ENCODE assay signal across 8 cellular contexts in the genomic region with DNA sequence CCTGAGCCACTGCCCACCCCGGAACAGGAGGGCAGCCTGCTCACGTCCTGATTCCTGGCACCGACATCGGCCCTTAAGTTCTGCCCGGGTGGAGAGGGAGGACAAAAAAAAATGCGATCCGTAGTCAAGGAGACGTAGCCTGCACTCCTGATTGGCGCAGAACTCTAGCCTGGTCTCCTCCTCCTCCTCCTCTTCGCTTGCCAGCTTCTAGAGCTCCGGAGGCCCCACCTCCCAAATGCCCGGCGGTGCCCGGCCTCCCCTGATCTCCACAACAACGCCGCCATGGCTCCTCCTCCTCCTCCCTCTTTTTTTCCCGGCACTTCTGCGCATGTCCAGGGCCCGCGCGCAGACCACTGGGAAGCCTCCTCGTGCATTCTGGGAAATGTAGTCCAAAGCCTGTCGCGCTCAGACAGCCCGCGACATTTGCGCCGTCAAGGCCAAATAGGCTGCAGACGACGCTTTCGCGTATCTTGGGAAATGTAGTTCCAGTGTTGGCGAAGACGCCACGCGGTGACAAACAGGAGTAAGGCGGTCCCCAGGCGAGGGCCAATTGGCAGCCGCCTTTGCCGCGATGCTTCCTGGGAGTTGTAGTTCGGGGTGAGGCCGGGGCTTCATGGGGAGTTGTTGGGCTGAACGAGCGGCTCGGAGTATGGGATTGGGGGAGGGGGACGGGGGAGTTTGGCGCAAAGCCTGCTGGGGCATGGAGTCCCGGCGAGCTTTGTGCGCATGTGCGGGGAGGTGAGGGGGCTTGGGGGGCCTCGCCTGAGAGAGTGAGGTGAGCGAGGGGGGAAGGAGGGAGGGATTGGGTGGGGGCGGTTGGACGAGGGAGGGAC. TPM values are rescaled to one million over a fixed set of nuclear protein-coding genes. Genes with fewer than 3 reads are reported as not detected.
DNase-seq lines count a peak whose midpoint lies in the region; TF ChIP-seq lines count a peak whose summit lies in the region.

A gene (plus strand): TSS at position 705 of the 833 bp plus-strand sequence. CDS start 5,625 bp downstream, outside the sequence.

- H3K9me3 Mint-ChIP-seq in H9, result 0 out of 5 replicates have a peak, but pooled peaks cover 0 to 2% of the 10 kb centered on the region in 2 experiments
- H3K9me3 Mint-ChIP-seq in nephron, result no peaks in the 10 kb centered on the region
- H3K9me3 Mint-ChIP-seq in stimulated activated naive CD8-positive, alpha-beta T cell treated with anti-CD3 and anti-CD28 coated beads, Interleukin-15, Interleukin-2, amounts not matched to agents 100 ng/mL and 50 ng/mL, for 24 hours, result no peaks in the 10 kb centered on the region

- no peak within 1 kb of the TSS for H3K23ac ChIP-seq in H9 (ENCODE audit: insufficient read length, low read depth, low read length)

- peak; percentile 98 for DNase-seq in ELR (ENCODE audit: low read depth)
- DNase-seq in H9, result peak; percentile 99
- DNase-seq in MG63, result peak; percentile 99
- peak; percentile 93 for DNase-seq in SIG-M5 (lab: John Stamatoyannopoulos, UW)
- peak; percentile 96 for DNase-seq in activated gamma-delta T cell (lab: John Stamatoyannopoulos, UW)
- DNase-seq in fibroblast of the aortic adventitia (ENCODE audit: low read depth), result peak; percentile 99

- no peaks in the 10 kb centered on the region; the same call in 1 of the 2 replicates for H3K36me3 ChIP-seq in MG63

- peak within 1 kb of the TSS; percentile 88 for H3K4me2 ChIP-seq in H9 (ENCODE audit: insufficient read depth, insufficient read length, low read length)

- H2AFZ ChIP-seq in H9 (ENCODE audit: low read length), result no peak within 1 kb of the TSS

- H3K4me1 Mint-ChIP-seq in H9 (peaks cover 31% of the 10 kb centered on the region in 2 experiments), nephron (peaks cover 41% of the 10 kb centered on the region)
- H3K4me1 Mint-ChIP-seq in stimulated activated naive CD8-positive, alpha-beta T cell treated with anti-CD3 and anti-CD28 coated beads, Interleukin-15, Interleukin-2, amounts not matched to agents 100 ng/mL and 50 ng/mL, for 24 hours (ENCODE audit: low read depth), result peaks cover 27% of the 10 kb centered on the region

- H3K27me3 Mint-ChIP-seq in H9 (ENCODE audit: low read depth) (no peaks in the 10 kb centered on the region), nephron (ENCODE audit: low read depth) (peaks cover 4% of the 10 kb centered on the region)
- no peaks in the 10 kb centered on the region for H3K27me3 Mint-ChIP-seq in stimulated activated naive CD8-positive, alpha-beta T cell treated with anti-CD3 and anti-CD28 coated beads, Interleukin-15, Interleukin-2, amounts not matched to agents 100 ng/mL and 50 ng/mL, for 24 hours

- no peak within 1 kb of the TSS for H4K5ac ChIP-seq in H9 (ENCODE audit: insufficient read length, low read depth, low read length)

- peak within 1 kb of the TSS; percentile 97 to 98 (median 97) for H3K27ac Mint-ChIP-seq in H9
- H3K27ac Mint-ChIP-seq in nephron, result peak within 1 kb of the TSS; percentile 86 to 93 (median 89)
- peak within 1 kb of the TSS; percentile 96 for H3K27ac Mint-ChIP-seq in stimulated activated naive CD8-positive, alpha-beta T cell treated with anti-CD3 and anti-CD28 coated beads, Interleukin-15, Interleukin-2, amounts not matched to agents 100 ng/mL and 50 ng/mL, for 24 hours

- H3K9me3 ChIP-seq in H9 (ENCODE audit: control insufficient read depth, low read depth, low read length), result no peaks in the 10 kb centered on the region
- H3K9me3 ChIP-seq in MG63, result no peaks in the 10 kb centered on the region

- TF ChIP-seq CTCF in H9 (conservative IDR thresholded peaks at IDR 0.05) (no peak), fibroblast of the aortic adventitia (IDR thresholded peaks at IDR 0.05; ENCODE audit: insufficient read depth, low read length) (no peak), nephron (IDR thresholded peaks at IDR 0.05; ENCODE audit: unreplicated experiment in 3 of 3) (no peak)

- H2AK5ac ChIP-seq in H9 (ENCODE audit: insufficient read length, low read length), result no peak within 1 kb of the TSS

- peak within 1 kb of the TSS; percentile 79 for H3K18ac ChIP-seq in H9 (ENCODE audit: insufficient read length, low read depth, low read length)

- no peak within 1 kb of the TSS for H4K8ac ChIP-seq in H9 (replicated peaks; ENCODE audit: insufficient read length, low read depth, low read length)

- no peaks in the 10 kb centered on the region for H3K27me3 ChIP-seq in H9 (ENCODE audit: insufficient read depth, low read length)
- H3K27me3 ChIP-seq in MG63, result no peaks in the 10 kb centered on the region

- H2BK5ac ChIP-seq in H9 (ENCODE audit: insufficient read length, low read length), result peak within 1 kb of the TSS; percentile 97

- no peaks in the 10 kb centered on the region for H3K36me3 Mint-ChIP-seq in H9 (ENCODE audit: insufficient read depth in 1 of 3, low read depth in 3 of 3)
- H3K36me3 Mint-ChIP-seq in nephron (ENCODE audit: low read depth), result no peaks in the 10 kb centered on the region
- no peaks in the 10 kb centered on the region for H3K36me3 Mint-ChIP-seq in stimulated activated naive CD8-positive, alpha-beta T cell treated with anti-CD3 and anti-CD28 coated beads, Interleukin-15, Interleukin-2, amounts not matched to agents 100 ng/mL and 50 ng/mL, for 24 hours (ENCODE audit: low read depth)

- no peak within 1 kb of the TSS for H3K27ac ChIP-seq in H9 (ENCODE audit: insufficient read length, low read depth, low read length)

- peak within 1 kb of the TSS; percentile 68 for H3K9ac ChIP-seq in H9 (ENCODE audit: extremely low read depth, insufficient read length, low read length)

- H2BK20ac ChIP-seq in H9 (ENCODE audit: low read depth, low read length, poor library complexity, severe bottlenecking), result no peak within 1 kb of the TSS

- no peak within 1 kb of the TSS for H2BK120ac ChIP-seq in H9 (ENCODE audit: low read depth, low read length, poor library complexity, severe bottlenecking)

- no peak within 1 kb of the TSS for H3K4ac ChIP-seq in H9 (ENCODE audit: low read depth, low read length)

- H3K4me3 ChIP-seq in MG63 (peak within 1 kb of the TSS; percentile 61), fibroblast of the aortic adventitia (ENCODE audit: low read depth, low read length) (peak within 1 kb of the TSS; percentile 78)

- no peaks in the 10 kb centered on the region for H4K20me1 ChIP-seq in H9 (ENCODE audit: control insufficient read depth, insufficient read depth, insufficient read length)

- no peak within 1 kb of the TSS for H4K91ac ChIP-seq in H9 (ENCODE audit: insufficient read length, low read depth, low read length)

- H3K79me2 ChIP-seq in H9 (ENCODE audit: insufficient read depth, low read length), result peaks cover 4% of the 10 kb centered on the region; the same call in 1 of the 2 replicates

- H3K79me1 ChIP-seq in H9 (ENCODE audit: insufficient read depth, low read depth, low read length, poor library complexity, severe bottlenecking), result no peaks in the 10 kb centered on the region

- no peak within 1 kb of the TSS for H2BK12ac ChIP-seq in H9 (ENCODE audit: insufficient read length, low read depth, low read length)

- H3K4me3 Mint-ChIP-seq in H9 (peak within 1 kb of the TSS; percentile 79 to 85), nephron (peak within 1 kb of the TSS; percentile 87 to 88 (median 87))
- H3K4me3 Mint-ChIP-seq in stimulated activated naive CD8-positive, alpha-beta T cell treated with anti-CD3 and anti-CD28 coated beads, Interleukin-15, Interleukin-2, amounts not matched to agents 100 ng/mL and 50 ng/mL, for 24 hours, result peak within 1 kb of the TSS; percentile 87

- peaks cover 13% of the 10 kb centered on the region for H3K23me2 ChIP-seq in H9 (ENCODE audit: insufficient read length, low read depth, low read length, poor library complexity, severe bottlenecking)

- peaks cover 7% of the 10 kb centered on the region; the same call in 1 of the 2 replicates for H3K4me1 ChIP-seq in H9 (ENCODE audit: insufficient read depth, low read length)

- H3K14ac ChIP-seq in H9 (ENCODE audit: insufficient read depth, low read length), result peak within 1 kb of the TSS; percentile 93; the same call in 1 of the 2 replicates

- H2BK15ac ChIP-seq in H9 (ENCODE audit: low read depth, low read length), result no peak within 1 kb of the TSS

- WGBS in H9 (ENCODE audit: extremely low coverage, insufficient read length, low lambda C conversion rate), result no CpG with 5 or more reads among the region's 56 CpGs

- no peak within 1 kb of the TSS for H3T11ph ChIP-seq in H9 (ENCODE audit: low read length)

- no peak within 1 kb of the TSS for H3K56ac ChIP-seq in H9 (ENCODE audit: insufficient read length, low read depth, low read length)

RNA-seq across cellular contexts. Expression of the gene that starts here (rescaled TPM):
- total RNA-seq in H9 (2021) (48.8 and 49.7 TPM in 2 replicates), fibroblast of the aortic adventitia (ENCODE audit: low replicate concordance) (12.9 and 19.5 TPM in 2 replicates)
- total RNA-seq in MG63 (2014; rRNA removed; shearing (Covaris generic); ENCODE audit: low replicate concordance), result 11.6 and 23.8 TPM in 2 replicates
